Comparison of ENCODE assay signal across 15 cellular contexts in genomic region chr2:8300216-8300615, GRCh38.
"Had no signal": no experiment of that assay in that cellular context is flagged by ENCODE, and none has a peak within 500 bp of the region (broad histone marks: within the 10 kb centered on the region; RNA-seq: fewer than 3 reads in every experiment).

No MANE protein-coding gene starts in this region.

- H3K9me3 ChIP-seq: gastroesophageal sphincter, tibial nerve had no signal

- H3K36me3 ChIP-seq: gastroesophageal sphincter, tibial nerve had no signal

- H3K27ac Mint-ChIP-seq: activated naive CD4-positive, alpha-beta T cell treated with anti-CD3 and anti-CD28 coated beads for 36 hours; activated T-helper 17 cell treated with anti-CD3 and anti-CD28 coated beads, Interleukin-2, amount 50 U/mL, for 72 hours; WTC11 had no signal

- DNase-seq: activated CD4-positive, alpha-beta memory T cell treated with anti-CD3 and anti-CD28 coated beads, Interleukin-2, amount 10 ng/mL, durations not matched to agents 7 days and 5 days; activated CD4-positive, alpha-beta T cell treated with anti-CD3 and anti-CD28 coated beads for 4 hours; activated naive CD4-positive, alpha-beta T cell treated with anti-CD3 and anti-CD28 coated beads for 36 hours; activated T-cell treated with anti-CD3 and anti-CD28 coated beads for 4 hours; midbrain; stimulated activated CD4-positive, alpha-beta T cell treated with anti-CD3 and anti-CD28 coated beads, Interleukin-4, amount 100 ng/mL, for 24 hours; stimulated activated naive CD4-positive, alpha-beta T cell treated with Interleukin-2 at 50 U/mL for 16 hours; substantia nigra; T-helper 17 cell had no signal

- H3K4me3 Mint-ChIP-seq: activated CD4-positive, alpha-beta memory T cell treated with anti-CD3 and anti-CD28 coated beads, Interleukin-2, amount 10 ng/mL, durations not matched to agents 7 days and 5 days; activated naive CD4-positive, alpha-beta T cell treated with anti-CD3 and anti-CD28 coated beads for 36 hours; activated T-helper 17 cell treated with anti-CD3 and anti-CD28 coated beads, Interleukin-2, amount 50 U/mL, for 72 hours; T-helper 17 cell; WTC11 had no signal

- ATAC-seq: activated T-helper 17 cell treated with anti-CD3 and anti-CD28 coated beads, Interleukin-2, amount 50 U/mL, for 72 hours; gastroesophageal sphincter; T-helper 17 cell; WTC11 had no signal

- H3K36me3 Mint-ChIP-seq: WTC11 had no signal

- H3K4me3 ChIP-seq: gastroesophageal sphincter, lung, skin epidermis, tibial nerve had no signal

- H3K27ac ChIP-seq: gastroesophageal sphincter, tibial nerve had no signal

- H3K27me3 Mint-ChIP-seq: activated CD4-positive, alpha-beta memory T cell treated with anti-CD3 and anti-CD28 coated beads, Interleukin-2, amount 10 ng/mL, durations not matched to agents 7 days and 5 days; activated T-helper 17 cell treated with anti-CD3 and anti-CD28 coated beads, Interleukin-2, amount 50 U/mL, for 72 hours; T-helper 17 cell had no signal

- H3K27me3 ChIP-seq: gastroesophageal sphincter, tibial nerve had no signal
